Comparison of ENCODE assay signal across 21 cellular contexts in genomic region chr17:4642286-4642685, GRCh38. TPM values are rescaled to one million over a fixed set of nuclear protein-coding genes. Genes with fewer than 3 reads are reported as not detected.
DNase-seq lines count a peak whose midpoint lies in the region; ATAC-seq and TF ChIP-seq lines count a peak whose summit lies in the region.
"Had no signal": no experiment of that assay in that cellular context is flagged by ENCODE, and none has a peak within 500 bp of the region (broad histone marks: within the 10 kb centered on the region; RNA-seq: fewer than 3 reads in every experiment).

No MANE protein-coding gene starts in this region.

- no peak overlapping the region for H3K4me3 Mint-ChIP-seq in activated CD8-positive, alpha-beta memory T cell treated with anti-CD3 and anti-CD28 coated beads, Interleukin-2, amount 10 ng/mL, durations not matched to agents 7 days and 5 days
- H3K4me3 Mint-ChIP-seq: CD8-positive, alpha-beta T cell had no signal

- no peak overlapping the region for H2AFZ ChIP-seq in osteoblast (ENCODE audit: low read length)

- H3K27me3 ChIP-seq in SJCRH30 (no peaks in the 10 kb centered on the region), osteoblast (ENCODE audit: insufficient read depth, low read length) (peaks cover 67% of the 10 kb centered on the region)

- H3K4me3 ChIP-seq in SJCRH30 (no peak overlapping the region), osteoblast (ENCODE audit: insufficient read depth, low read length) (no peak overlapping the region)
- H3K4me3 ChIP-seq: BLaER1 treated with 17β-estradiol and CSF1 and Interleukin-3, amounts not matched to agents 10 nM and 100 nM had no signal

- H3K4me1 ChIP-seq in SJCRH30: peaks cover 16% of the 10 kb centered on the region
- no peaks in the 10 kb centered on the region for H3K4me1 ChIP-seq in osteoblast (ENCODE audit: insufficient read depth, low read length)

- H3K27ac ChIP-seq in SJCRH30 (peak overlapping the region; percentile 61), osteoblast (ENCODE audit: low read depth, low read length) (no peak overlapping the region), RWPE1 (no peak overlapping the region)
- H3K27ac ChIP-seq: 22Rv1; BLaER1 treated with 17β-estradiol and CSF1 and Interleukin-3, amounts not matched to agents 10 nM and 100 nM had no signal

- peaks cover 18% of the 10 kb centered on the region for H3K4me1 Mint-ChIP-seq in activated CD8-positive, alpha-beta memory T cell treated with anti-CD3 and anti-CD28 coated beads, Interleukin-2, amount 10 ng/mL, durations not matched to agents 7 days and 5 days

- no peaks in the 10 kb centered on the region for H3K36me3 ChIP-seq in SJCRH30
- H3K36me3 ChIP-seq in osteoblast (ENCODE audit: insufficient read depth, low read length): no peaks in the 10 kb centered on the region
- H3K36me3 ChIP-seq: BLaER1 treated with 17β-estradiol and CSF1 and Interleukin-3, amounts not matched to agents 10 nM and 100 nM had no signal

- POLR2A ChIA-PET in RWPE1 (lab: Yijun Ruan, JAX; ENCODE audit: low non-redundant PET): interaction anchor here (0.7 kb wide), 1 partner anchor 40 kb away, joined by 4 read pairs; no protein-coding TSS in a partner anchor

- no peaks in the 10 kb centered on the region for H4K20me1 ChIP-seq in osteoblast (ENCODE audit: insufficient read depth, low read length)

- H3K36me3 Mint-ChIP-seq in activated CD8-positive, alpha-beta memory T cell treated with anti-CD3 and anti-CD28 coated beads, Interleukin-2, amount 10 ng/mL, durations not matched to agents 7 days and 5 days: no peaks in the 10 kb centered on the region
- H3K36me3 Mint-ChIP-seq: CD8-positive, alpha-beta T cell had no signal

- DNase-seq in DMS 273 (lab: John Stamatoyannopoulos, UW; ENCODE audit: unreplicated experiment) (peak; percentile 40), DMS 273 treated with DMSO at 0.1 percent for 48 hours (lab: John Stamatoyannopoulos, UW) (no peak), SJCRH30 (peak; percentile 61 to 90), iPS-NIHi11 (ENCODE audit: low spot score) (peak; percentile 24), osteoblast (ENCODE audit: insufficient read length, low spot score, missing footprints) (peak; percentile 25), RWPE1 (ENCODE audit: low spot score) (no peak), NCI-H2029 (lab: John Stamatoyannopoulos, UW) (no peak)
- no peak for DNase-seq in activated CD8-positive, alpha-beta memory T cell treated with anti-CD3 and anti-CD28 coated beads, Interleukin-2, amount 10 ng/mL, durations not matched to agents 7 days and 5 days
- DNase-seq: Calu3; CD8-positive, alpha-beta T cell; DMS53; GDM1; NCI-H1105; NCI-H146; NCI-H2081; NCI-H510A; NCI-H748 treated with DMSO at 0.1 percent for 48 hours had no signal

- no peaks in the 10 kb centered on the region for H3K79me2 ChIP-seq in osteoblast (ENCODE audit: insufficient read depth, low read length)

- H3K9me3 Mint-ChIP-seq in activated CD8-positive, alpha-beta memory T cell treated with anti-CD3 and anti-CD28 coated beads, Interleukin-2, amount 10 ng/mL, durations not matched to agents 7 days and 5 days (ENCODE audit: low read depth): no peaks in the 10 kb centered on the region
- H3K9me3 Mint-ChIP-seq: CD8-positive, alpha-beta T cell; IgD-negative memory B cell had no signal

- H3K4me2 ChIP-seq in osteoblast (ENCODE audit: insufficient read depth, low read length): no peak overlapping the region
- H3K4me2 ChIP-seq: BLaER1 treated with 17β-estradiol and CSF1 and Interleukin-3, amounts not matched to agents 10 nM and 100 nM had no signal

- ATAC-seq in activated CD8-positive, alpha-beta memory T cell treated with anti-CD3 and anti-CD28 coated beads, Interleukin-2, amount 10 ng/mL, durations not matched to agents 7 days and 5 days: no peak
- ATAC-seq: CD8-positive, alpha-beta T cell; HCT116 had no signal

- H3K27ac Mint-ChIP-seq in activated CD8-positive, alpha-beta memory T cell treated with anti-CD3 and anti-CD28 coated beads, Interleukin-2, amount 10 ng/mL, durations not matched to agents 7 days and 5 days: no peak overlapping the region
- H3K27ac Mint-ChIP-seq: CD8-positive, alpha-beta T cell; IgD-negative memory B cell had no signal

- CTCF ChIA-PET in RWPE1 (lab: Yijun Ruan, JAX): no interaction called here
- CTCF ChIA-PET in activated CD8-positive, alpha-beta memory T cell treated with anti-CD3 and anti-CD28 coated beads, Interleukin-2, amount 10 ng/mL, durations not matched to agents 7 days and 5 days (lab: Charles Lee): no interaction called here

- TF ChIP-seq CTCF in osteoblast (IDR thresholded peaks at IDR 0.05; ENCODE audit: extremely low read depth, low read depth, low read length) (no peak), RWPE1 (conservative IDR thresholded peaks at IDR 0.05; ENCODE audit: low read depth) (no peak)

- H3K9me3 ChIP-seq in SJCRH30 (replicated peaks) (no peaks in the 10 kb centered on the region), osteoblast (ENCODE audit: low read depth, low read length) (no peaks in the 10 kb centered on the region)

- H3K27me3 Mint-ChIP-seq in activated CD8-positive, alpha-beta memory T cell treated with anti-CD3 and anti-CD28 coated beads, Interleukin-2, amount 10 ng/mL, durations not matched to agents 7 days and 5 days: peaks cover 79% of the 10 kb centered on the region

RNA-seq across cellular contexts. Expression of gene ALOX15, which starts 0.8 kb away (rescaled TPM):
- total RNA-seq in SJCRH30 (2014; rRNA removed; shearing (Covaris generic)): 3.0 and 3.6 TPM in 2 replicates
- total RNA-seq in osteoblast: not detected in 2 replicates
- not detected for total RNA-seq in activated CD8-positive, alpha-beta memory T cell treated with anti-CD3 and anti-CD28 coated beads, Interleukin-2, amount 10 ng/mL, durations not matched to agents 7 days and 5 days
- total RNA-seq: CD8-positive, alpha-beta T cell had no signal

RNA-seq across cellular contexts. Expression of gene SMTNL2, which starts 58.0 kb away (rescaled TPM):
- total RNA-seq in SJCRH30 (2014; rRNA removed; shearing (Covaris generic)): 0.23 TPM in 1 of 2 replicates, not detected in the other
- total RNA-seq in osteoblast: not detected in 2 replicates
- total RNA-seq in activated CD8-positive, alpha-beta memory T cell treated with anti-CD3 and anti-CD28 coated beads, Interleukin-2, amount 10 ng/mL, durations not matched to agents 7 days and 5 days: not detected
- total RNA-seq: Calu3; CD8-positive, alpha-beta T cell had no signal

Comparison
In these comparisons a context has a peak if more than half of its experiments do, and no peak if none do; other contexts are left out.
1. DNase-seq: peak in DMS 273 (single experiment), SJCRH30 (2 of 2), iPS-NIHi11 (single experiment) and osteoblast (single experiment); none in DMS 273 treated with DMSO at 0.1 percent for 48 hours (single experiment), RWPE1 (single experiment), NCI-H2029 (single experiment) and activated CD8-positive, alpha-beta memory T cell treated with anti-CD3 and anti-CD28 coated beads, Interleukin-2, amount 10 ng/mL, durations not matched to agents 7 days and 5 days (single experiment).